Comparison of ENCODE assay signal across 14 cellular contexts in genomic region chr1:211460246-211460645, GRCh38. TPM values are rescaled to one million over a fixed set of nuclear protein-coding genes. Genes with fewer than 3 reads are reported as not detected.
"Had no signal": no experiment of that assay in that cellular context is flagged by ENCODE, and none has a peak within 500 bp of the region (broad histone marks: within the 10 kb centered on the region; RNA-seq: fewer than 3 reads in every experiment).

No MANE protein-coding gene starts in this region.

RNA-seq across cellular contexts. Expression of gene RD3, which starts 31.7 kb away (rescaled TPM):
- total RNA-seq: activated B cell treated with CpG ODN at 0.5 μM for 24 hours; activated CD4-positive, alpha-beta memory T cell treated with anti-CD3 and anti-CD28 coated beads for 36 hours; activated CD4-positive, alpha-beta memory T cell treated with anti-CD3 and anti-CD28 coated beads, Interleukin-2, amount 10 ng/mL, durations not matched to agents 7 days and 5 days; activated CD4-positive, alpha-beta T cell treated with anti-CD3 and anti-CD28 coated beads for 36 hours; activated CD4-positive, alpha-beta T cell treated with anti-CD3 and anti-CD28 coated beads, Interleukin-2, amount 10 ng/mL, durations not matched to agents 24 days and 14 days; activated CD4-positive, alpha-beta T cell treated with anti-CD3 and anti-CD28 coated beads, Interleukin-2, amount 10 ng/mL, durations not matched to agents 7 days and 5 days; activated CD8-positive, alpha-beta memory T cell treated with anti-CD3 and anti-CD28 coated beads for 36 hours; activated CD8-positive, alpha-beta memory T cell treated with anti-CD3 and anti-CD28 coated beads, Interleukin-2, amount 10 ng/mL, durations not matched to agents 7 days and 5 days; activated CD8-positive, alpha-beta T cell treated with anti-CD3 and anti-CD28 coated beads for 36 hours; activated CD8-positive, alpha-beta T cell treated with anti-CD3 and anti-CD28 coated beads, Interleukin-2, amount 10 ng/mL, durations not matched to agents 7 days and 5 days; T-cell; T-helper 1 cell treated with Interleukin-12 subunit alpha and Interleukin-12 subunit beta and Interleukin-4 antibody, amounts not matched to agents 30 ng/mL and 1 ng/mL, for 36 hours; T-helper 17 cell; T-helper 2 cell treated with Interferon-gamma antibody and Interleukin-4, amounts not matched to agents 100 ng/mL and 5 ng/mL, for 36 hours had no signal
